8 cellular contexts compared by ENCODE assay signal in genomic region chr2:163347982-163348842, GRCh38.
DNase-seq lines count a peak whose midpoint lies in the region; ATAC-seq and TF ChIP-seq lines count a peak whose summit lies in the region.

No MANE protein-coding gene starts in this region.

- 85% methylated on average over 46 of the region's 46 CpGs for WGBS in SK-N-SH (ENCODE audit: low lambda C conversion rate)

- H3K27ac Mint-ChIP-seq in osteocyte (ENCODE audit: unreplicated experiment), result peak overlapping the region; percentile 98

- no peaks in the 10 kb centered on the region for H3F3A ChIP-seq in SK-N-SH (replicated peaks; ENCODE audit: insufficient read depth)

- CTCF ChIA-PET in HEK293 (lab: Yijun Ruan, JAX), result interaction anchor here (0.6 to 1.1 kb wide), 4 partner anchors 133 to 337 kb away, joined by 3 read pairs; no protein-coding TSS in a partner anchor
- CTCF ChIA-PET in SK-N-SH (lab: Yijun Ruan, JAX), result interaction anchor here (1.2 to 1.3 kb wide), 2 partner anchors 166 to 713 kb away, joined by 3 to 5 read pairs; no protein-coding TSS in a partner anchor

- H4K20me1 ChIP-seq in SK-N-SH (ENCODE audit: insufficient read depth), result no peaks in the 10 kb centered on the region

- H3K9me3 ChIP-seq in HEK293 (ENCODE audit: control insufficient read depth, insufficient read depth, low read depth, low read length) (no peaks in the 10 kb centered on the region), adipocyte (ENCODE audit: control insufficient read depth, low read length) (no peaks in the 10 kb centered on the region), SK-N-SH (no peaks in the 10 kb centered on the region)

- H3K27me3 Mint-ChIP-seq in osteocyte (ENCODE audit: unreplicated experiment), result no peaks in the 10 kb centered on the region

- no peaks in the 10 kb centered on the region for H3K9me2 ChIP-seq in SK-N-SH

- no peak overlapping the region for H2AFZ ChIP-seq in SK-N-SH (ENCODE audit: low read depth)

- peak overlapping the region; percentile 70 for H3K4me3 Mint-ChIP-seq in osteocyte (ENCODE audit: unreplicated experiment)

- DNase-seq in adipocyte (ENCODE audit: low read depth) (peak; percentile 92), cardiac septum (ENCODE audit: low spot score) (peak; percentile 85), osteocyte (ENCODE audit: extremely low spot score, unreplicated experiment) (peak; percentile 92), 8988T (no peak), SK-N-SH (no peak)

- no peak for TF ChIP-seq RAD21 in SK-N-SH (IDR thresholded peaks at IDR 0.05; ENCODE audit: low read length)

- peaks cover 6% of the 10 kb centered on the region for H3K9me3 Mint-ChIP-seq in osteocyte (ENCODE audit: unreplicated experiment)

- H3K4me2 ChIP-seq in SK-N-SH, result no peak overlapping the region

- TF ChIP-seq CTCF in HEK293 (tag by site-specific recombination; IDR thresholded peaks at IDR 0.05), result peak; percentile 48; the same call in 1 of the 2 replicates
- no peak for TF ChIP-seq CTCF in osteocyte (IDR thresholded peaks at IDR 0.05)
- TF ChIP-seq CTCF in SK-N-SH (IDR thresholded peaks at IDR 0.05), result no peak

- no peaks in the 10 kb centered on the region for H3K36me3 ChIP-seq in HEK293 (ENCODE audit: control insufficient read depth in 2 of 2, insufficient read depth in 1 of 2, low read length in 2 of 2)
- H3K36me3 ChIP-seq in adipocyte (ENCODE audit: control insufficient read depth, insufficient read depth, low read length, severe bottlenecking), result no peaks in the 10 kb centered on the region
- H3K36me3 ChIP-seq in SK-N-SH (replicated peaks in 1 of 2; ENCODE audit: control insufficient read depth in 1 of 2, insufficient read depth in 2 of 2, low read length in 1 of 2), result no peaks in the 10 kb centered on the region

- peak overlapping the region; percentile 35 for H3K4me3 ChIP-seq in HEK293 (ENCODE audit: low read depth, low read length)
- H3K4me3 ChIP-seq in adipocyte (ENCODE audit: low read length), result peak overlapping the region; percentile 75
- H3K4me3 ChIP-seq in SK-N-SH (ENCODE audit: low read depth in 2 of 2, low read length in 1 of 2), result no peak overlapping the region

- no peak for TF ChIP-seq EP300 in SK-N-SH (IDR thresholded peaks at IDR 0.05; ENCODE audit: borderline replicate concordance in 1 of 2, low read depth in 1 of 2, low read length in 1 of 2)

- POLR2A ChIA-PET in HEK293 (lab: Yijun Ruan, JAX), result no interaction called here
- POLR2A ChIA-PET in SK-N-SH (lab: Yijun Ruan, JAX), result interaction anchor here (0.8 kb wide), 1 partner anchor 388 kb away, joined by 4 read pairs; the partner anchor contains the start of gene FIGN

- H3K9ac ChIP-seq in adipocyte (ENCODE audit: low read length) (peak overlapping the region; percentile 65), SK-N-SH (no peak overlapping the region)

- H3K79me2 ChIP-seq in SK-N-SH (ENCODE audit: insufficient read depth), result no peaks in the 10 kb centered on the region

- H3K36me3 Mint-ChIP-seq in osteocyte (ENCODE audit: unreplicated experiment), result no peaks in the 10 kb centered on the region

- ATAC-seq in HG03196 (IDR thresholded peaks at IDR 0.05; ENCODE audit: unreplicated experiment) (no peak), HG03097 (IDR thresholded peaks at IDR 0.05; ENCODE audit: low FRiP score, unreplicated experiment) (no peak)

- H3K4me1 ChIP-seq in HEK293 (ENCODE audit: control insufficient read depth, insufficient read depth, low read length) (0 out of 2 replicates have a peak, but pooled peaks cover 6% of the 10 kb centered on the region), adipocyte (ENCODE audit: control insufficient read depth, insufficient read depth, low read length) (peaks cover 26% of the 10 kb centered on the region), SK-N-SH (ENCODE audit: control insufficient read depth in 1 of 2, insufficient read depth in 2 of 2, low read depth in 1 of 2, low read length in 1 of 2) (no peaks in the 10 kb centered on the region)

- H3K27ac ChIP-seq in HEK293 (ENCODE audit: extremely low read depth, low read depth, low read length) (peak overlapping the region; percentile 51; the same call in 1 of the 2 replicates), SK-N-SH (ENCODE audit: low read depth in 2 of 2, low read length in 1 of 2) (no peak overlapping the region)

- no peaks in the 10 kb centered on the region for H3K27me3 ChIP-seq in adipocyte (replicated peaks; ENCODE audit: control insufficient read depth, insufficient read depth, low read length)
- H3K27me3 ChIP-seq in SK-N-SH (ENCODE audit: insufficient read depth), result no peaks in the 10 kb centered on the region

- H3K4me1 Mint-ChIP-seq in osteocyte (ENCODE audit: unreplicated experiment), result peaks cover 64% of the 10 kb centered on the region

- intact Hi-C loops in cardiac septum (cut with DNase I), result loop anchor here (2.0 to 10.0 kb wide), 7 partner anchors 119 to 1079 kb away; partner anchors contain the start of gene FIGN

TF ChIP-seq in HEK293, 187 proteins besides CTCF, POLR2A, EP300 and RAD21 (continues in another document):
- TF ChIP-seq ZNF610 (tag by site-specific recombination; IDR thresholded peaks at IDR 0.05; ENCODE audit: borderline replicate concordance), result no peak
- TF ChIP-seq ZNF132 (tag by site-specific recombination; IDR thresholded peaks at IDR 0.05; ENCODE audit: borderline replicate concordance), result no peak
- peak; percentile 34 for TF ChIP-seq ZBTB26 (tag by site-specific recombination; optimal IDR thresholded peaks at IDR 0.05)
- TF ChIP-seq EGR2 (tag by site-specific recombination; IDR thresholded peaks at IDR 0.05; ENCODE audit: low read depth), result peak; percentile 42; the same call in 1 of the 2 replicates
- TF ChIP-seq ZNF580 (tag by site-specific recombination; IDR thresholded peaks at IDR 0.05), result 0 out of 2 replicates have a peak, but pooled peaks have one; percentile 53
- TF ChIP-seq ZFHX2 (tag by site-specific recombination; conservative IDR thresholded peaks at IDR 0.05), result peak; percentile 70

TF ChIP-seq in SK-N-SH, 30 proteins besides CTCF, POLR2A, EP300 and RAD21 (continues in another document):
- TF ChIP-seq FOXM1 (IDR thresholded peaks at IDR 0.05; ENCODE audit: low read depth), result no peak
- TF ChIP-seq RFX5 (IDR thresholded peaks at IDR 0.05; ENCODE audit: low read length), result no peak
- TF ChIP-seq GABPA (IDR thresholded peaks at IDR 0.05; ENCODE audit: low read depth), result no peak
- TF ChIP-seq EZH2phosphoT487 (IDR thresholded peaks at IDR 0.05; ENCODE audit: borderline replicate concordance, low read depth), result no peak
- TF ChIP-seq GATA2 (CRISPR knock-in tag; IDR thresholded peaks at IDR 0.05), result no peak
- no peak for TF ChIP-seq YY1 (IDR thresholded peaks at IDR 0.05; ENCODE audit: low read depth)
- TF ChIP-seq, protein P1, sequence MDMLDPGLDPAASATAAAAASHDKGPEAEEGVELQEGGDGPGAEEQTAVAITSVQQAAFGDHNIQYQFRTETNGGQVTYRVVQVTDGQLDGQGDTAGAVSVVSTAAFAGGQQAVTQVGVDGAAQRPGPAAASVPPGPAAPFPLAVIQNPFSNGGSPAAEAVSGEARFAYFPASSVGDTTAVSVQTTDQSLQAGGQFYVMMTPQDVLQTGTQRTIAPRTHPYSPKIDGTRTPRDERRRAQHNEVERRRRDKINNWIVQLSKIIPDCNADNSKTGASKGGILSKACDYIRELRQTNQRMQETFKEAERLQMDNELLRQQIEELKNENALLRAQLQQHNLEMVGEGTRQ (IDR thresholded peaks at IDR 0.05; ENCODE audit: borderline replicate concordance, low read depth, low read length), result no peak
- TF ChIP-seq NRF1 (IDR thresholded peaks at IDR 0.05; ENCODE audit: low read depth, low read length), result no peak
- TF ChIP-seq CHD2 (IDR thresholded peaks at IDR 0.05; ENCODE audit: low read length, partially characterized antibody), result no peak
- no peak for TF ChIP-seq TCF12 (IDR thresholded peaks at IDR 0.05)
- no peak for TF ChIP-seq RCOR1 (IDR thresholded peaks at IDR 0.05; ENCODE audit: low read length)
- TF ChIP-seq USF1 (IDR thresholded peaks at IDR 0.05; ENCODE audit: borderline replicate concordance, low read depth), result no peak
- TF ChIP-seq, protein P2, sequence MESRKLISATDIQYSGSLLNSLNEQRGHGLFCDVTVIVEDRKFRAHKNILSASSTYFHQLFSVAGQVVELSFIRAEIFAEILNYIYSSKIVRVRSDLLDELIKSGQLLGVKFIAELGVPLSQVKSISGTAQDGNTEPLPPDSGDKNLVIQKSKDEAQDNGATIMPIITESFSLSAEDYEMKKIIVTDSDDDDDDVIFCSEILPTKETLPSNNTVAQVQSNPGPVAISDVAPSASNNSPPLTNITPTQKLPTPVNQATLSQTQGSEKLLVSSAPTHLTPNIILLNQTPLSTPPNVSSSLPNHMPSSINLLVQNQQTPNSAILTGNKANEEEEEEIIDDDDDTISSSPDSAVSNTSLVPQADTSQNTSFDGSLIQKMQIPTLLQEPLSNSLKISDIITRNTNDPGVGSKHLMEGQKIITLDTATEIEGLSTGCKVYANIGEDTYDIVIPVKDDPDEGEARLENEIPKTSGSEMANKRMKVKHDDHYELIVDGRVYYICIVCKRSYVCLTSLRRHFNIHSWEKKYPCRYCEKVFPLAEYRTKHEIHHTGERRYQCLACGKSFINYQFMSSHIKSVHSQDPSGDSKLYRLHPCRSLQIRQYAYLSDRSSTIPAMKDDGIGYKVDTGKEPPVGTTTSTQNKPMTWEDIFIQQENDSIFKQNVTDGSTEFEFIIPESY (IDR thresholded peaks at IDR 0.05; ENCODE audit: borderline replicate concordance, low read depth), result no peak

Comparison
In these comparisons a context has a peak if more than half of its experiments do, and no peak if none do; other contexts are left out.
1. H3K4me3 ChIP-seq: peak in HEK293 (single experiment) and adipocyte (single experiment); none in SK-N-SH (0 of 2).
2. DNase-seq: peak in adipocyte (single experiment), cardiac septum (single experiment) and osteocyte (single experiment); none in 8988T (single experiment) and SK-N-SH (single experiment).
3. Of the 4 proteins assayed by ChIP-seq in both HEK293 and SK-N-SH: peak only in HEK293: CTCF; only in SK-N-SH: none; in both: none; in neither: 3.